35 cellular contexts compared by ENCODE assay signal in genomic region chr5:129448654-129449053, GRCh38. TPM values are rescaled to one million over a fixed set of nuclear protein-coding genes. Genes with fewer than 3 reads are reported as not detected.
"Had no signal": no experiment of that assay in that cellular context is flagged by ENCODE, and none has a peak within 500 bp of the region (broad histone marks: within the 10 kb centered on the region; RNA-seq: fewer than 3 reads in every experiment).

No MANE protein-coding gene starts in this region.

- H3K9me3 ChIP-seq: adrenal gland, body of pancreas, breast epithelium had no signal

- H3K27ac ChIP-seq: adrenal gland, body of pancreas, brain microvascular endothelial cell, breast epithelium, VCaP had no signal

- H3K4me3 ChIP-seq: adrenal gland, body of pancreas, breast epithelium had no signal

- FAIRE-seq: astrocyte, TTC549 had no signal

- DNase-seq: activated B cell treated with CpG ODN at 0.5 μM for 24 hours; activated CD4-positive, alpha-beta memory T cell treated with anti-CD3 and anti-CD28 coated beads for 36 hours; activated CD4-positive, alpha-beta T cell treated with anti-CD3 and anti-CD28 coated beads for 4 hours; activated CD4-positive, alpha-beta T cell treated with anti-CD3 and anti-CD28 coated beads, Interleukin-2, amount 10 ng/mL, durations not matched to agents 24 days and 14 days; activated CD4-positive, alpha-beta T cell treated with anti-CD3 and anti-CD28 coated beads, Interleukin-2, amount 50 U/mL, for 1 hour; activated CD4-positive, alpha-beta T cell treated with anti-CD3 and anti-CD28 coated beads, Interleukin-2, amount 50 U/mL, for 4 hours; activated CD4-positive, CD25-positive, alpha-beta regulatory T cell treated with anti-CD3 and anti-CD28 coated beads, Interleukin-2, amount 50 U/mL, for 72 hours; activated CD8-positive, alpha-beta memory T cell treated with anti-CD3 and anti-CD28 coated beads, Interleukin-2, amount 50 U/mL, for 4 hours; activated CD8-positive, alpha-beta T cell treated with anti-CD3 and anti-CD28 coated beads for 36 hours; activated effector memory CD4-positive, alpha-beta T cell treated with anti-CD3 and anti-CD28 coated beads, Interleukin-2, amount 50 U/mL, for 16 hours; activated gamma-delta T cell treated with Interleukin-2 at 50 U/mL for 16 hours; activated naive CD4-positive, alpha-beta T cell; activated naive CD4-positive, alpha-beta T cell treated with anti-CD3 and anti-CD28 coated beads for 36 hours; activated naive CD4-positive, alpha-beta T cell treated with anti-CD3 and anti-CD28 coated beads, Interleukin-2, amount 50 U/mL, for 16 hours; activated naive CD8-positive, alpha-beta T cell treated with anti-CD3 and anti-CD28 coated beads for 36 hours; activated T-cell treated with anti-CD3 and anti-CD28 coated beads for 4 hours; activated T-cell treated with anti-CD3 and anti-CD28 coated beads, Interleukin-2, amount 50 U/mL, for 1 hour; activated T-cell treated with anti-CD3 and anti-CD28 coated beads, Interleukin-2, amount 50 U/mL, for 4 hours; activated T-cell treated with anti-CD3 and anti-CD28 coated beads, Interleukin-2, amount 50 U/mL, for 72 hours; adrenal gland; amniotic stem cell; aorta; body of pancreas; brain microvascular endothelial cell; central memory CD4-positive, alpha-beta T cell; T-helper 2 cell; T-helper 9 cell had no signal

- ATAC-seq: activated CD8-positive, alpha-beta T cell treated with anti-CD3 and anti-CD28 coated beads for 36 hours; activated naive CD4-positive, alpha-beta T cell treated with anti-CD3 and anti-CD28 coated beads, Interleukin-2, amount 50 U/mL, for 72 hours; activated T-cell treated with anti-CD3 and anti-CD28 coated beads, Interleukin-2, amount 50 U/mL, for 4 hours; activated T-cell treated with anti-CD3 and anti-CD28 coated beads, Interleukin-2, amount 50 U/mL, for 72 hours; activated T-helper 17 cell treated with anti-CD3 and anti-CD28 coated beads, Interleukin-2, amount 50 U/mL, for 72 hours; body of pancreas had no signal

- H3K27me3 ChIP-seq: adrenal gland, body of pancreas, brain microvascular endothelial cell, breast epithelium had no signal

- H3K36me3 ChIP-seq: adrenal gland, brain microvascular endothelial cell, breast epithelium had no signal

- H3K4me1 ChIP-seq: adrenal gland, body of pancreas, breast epithelium had no signal

RNA-seq across cellular contexts. Expression of gene ADAMTS19, which starts 11.4 kb away (rescaled TPM):
- total RNA-seq: activated B cell treated with CpG ODN at 0.5 μM for 24 hours; activated CD4-positive, alpha-beta memory T cell treated with anti-CD3 and anti-CD28 coated beads for 36 hours; activated CD4-positive, alpha-beta T cell treated with anti-CD3 and anti-CD28 coated beads, Interleukin-2, amount 10 ng/mL, durations not matched to agents 24 days and 14 days; activated CD8-positive, alpha-beta memory T cell treated with anti-CD3 and anti-CD28 coated beads for 36 hours; activated CD8-positive, alpha-beta T cell treated with anti-CD3 and anti-CD28 coated beads for 36 hours; activated naive CD4-positive, alpha-beta T cell treated with anti-CD3 and anti-CD28 coated beads for 36 hours; activated naive CD4-positive, alpha-beta T cell treated with anti-CD3 and anti-CD28 coated beads, Interleukin-2, amount 50 U/mL, for 72 hours; activated naive CD8-positive, alpha-beta T cell treated with anti-CD3 and anti-CD28 coated beads for 36 hours; activated T-cell treated with anti-CD3 and anti-CD28 coated beads, Interleukin-2, amount 50 U/mL, for 72 hours; activated T-helper 1 cell treated with anti-CD3 and anti-CD28 coated beads, Interleukin-12 subunit alpha, Interleukin-12 subunit beta, Interleukin-2, Interleukin-4 antibody, amounts not matched to agents 30 ng/mL and 10 ng/mL and 1 ng/mL, durations not matched to agents 14 hours and 24 hours and 36 hours; activated T-helper 17 cell treated with anti-CD3 and anti-CD28 coated beads, Interleukin-2, amount 50 U/mL, for 72 hours had no signal
